Comparison of ENCODE assay signal across 18 cellular contexts in genomic region chr4:159024828-159025227, GRCh38.
DNase-seq lines count a peak whose midpoint lies in the region; ATAC-seq, FAIRE-seq and TF ChIP-seq lines count a peak whose summit lies in the region.
"Had no signal": no experiment of that assay in that cellular context is flagged by ENCODE, and none has a peak within 500 bp of the region (broad histone marks: within the 10 kb centered on the region; RNA-seq: fewer than 3 reads in every experiment).

No MANE protein-coding gene starts in this region.

- H3K9me3 ChIP-seq in HUES64 (ENCODE audit: insufficient read depth, low read depth, low read length) (no peaks in the 10 kb centered on the region), H1 (ENCODE audit: insufficient read depth in 2 of 2, low read depth in 1 of 2, low read length in 1 of 2) (no peaks in the 10 kb centered on the region), neural cell (ENCODE audit: low read length) (no peaks in the 10 kb centered on the region), aorta (ENCODE audit: control insufficient read depth, low read length) (no peaks in the 10 kb centered on the region), uterus (no peaks in the 10 kb centered on the region)
- H3K9me3 ChIP-seq: BLaER1 had no signal

- no peak overlapping the region for H3K9ac ChIP-seq in HUES64 (ENCODE audit: low read depth, low read length)
- no peak overlapping the region; a peak in 1 of 7 replicates for H3K9ac ChIP-seq in H1 (replicated peaks in 1 of 4; ENCODE audit: extremely low read depth in 1 of 4, low read depth in 3 of 4, low read length in 3 of 4)
- no peak overlapping the region for H3K9ac ChIP-seq in neural cell (ENCODE audit: low read length)
- H3K9ac ChIP-seq: BLaER1 had no signal

- WGBS in HUES64, result 92% methylated on average over 3 of the region's 3 CpGs
- WGBS in H1 (ENCODE audit: extremely low coverage in 1 of 2, insufficient coverage in 1 of 2, insufficient read length in 1 of 2, insufficient replicate concordance in 2 of 2, low coverage in 1 of 2, low lambda C conversion rate in 2 of 2, missing lambda C conversion rate in 1 of 2), 2 experiments, result 90% methylated on average over 3 of the region's 3 CpGs; no CpG with 5 or more reads in 1 of the 2 experiments
- 97 to 98% methylated on average over 3 of the region's 3 CpGs for WGBS in aorta, 2 donors

- H3F3A ChIP-seq in GM23338 (replicated peaks; ENCODE audit: low read depth), result no peaks in the 10 kb centered on the region; the same call in 1 of the 2 replicates
- H3F3A ChIP-seq in neural cell (ENCODE audit: insufficient read depth, low read length, poor library complexity, severe bottlenecking), result peaks cover 8% of the 10 kb centered on the region

- H3K27me3 ChIP-seq in GM23338 (ENCODE audit: insufficient read depth) (no peaks in the 10 kb centered on the region), HUES64 (ENCODE audit: insufficient read depth, low read length) (no peaks in the 10 kb centered on the region), H1 (replicated peaks in 1 of 4; ENCODE audit: control insufficient read depth in 3 of 4, extremely low read depth in 1 of 4, insufficient read depth in 3 of 4, low read length in 3 of 4) (no peaks in the 10 kb centered on the region), neural cell (ENCODE audit: insufficient read depth, low read depth, low read length) (no peaks in the 10 kb centered on the region), aorta (ENCODE audit: control insufficient read depth in 1 of 2, insufficient read depth in 2 of 2, low read length in 1 of 2) (no peaks in the 10 kb centered on the region), uterus (no peaks in the 10 kb centered on the region)
- H3K27me3 ChIP-seq: BLaER1 had no signal

- H3K56ac ChIP-seq in H1 (replicated peaks; ENCODE audit: insufficient read length, low read depth, low read length), result no peak overlapping the region

- H3K27ac ChIP-seq in GM23338 (ENCODE audit: low read depth), result no peak overlapping the region
- H3K27ac ChIP-seq in HUES64 (ENCODE audit: low read depth, low read length), result peak overlapping the region; percentile 22; the same call in 1 of the 2 replicates
- no peak overlapping the region for H3K27ac ChIP-seq in H1 (ENCODE audit: low read depth, low read length)
- H3K27ac ChIP-seq in neural cell (ENCODE audit: low read length), result peak overlapping the region; percentile 94
- no peak overlapping the region for H3K27ac ChIP-seq in aorta (ENCODE audit: low read depth in 1 of 2, low read length in 2 of 2)
- H3K27ac ChIP-seq in uterus, result no peak overlapping the region
- H3K27ac ChIP-seq: BLaER1 had no signal

- no peaks in the 10 kb centered on the region for H3K36me3 Mint-ChIP-seq in GM23338 (ENCODE audit: low read depth)
- H3K36me3 Mint-ChIP-seq in activated naive CD4-positive, alpha-beta T cell treated with anti-CD3 and anti-CD28 coated beads, Interleukin-2, amount 10 ng/mL, durations not matched to agents 7 days and 5 days, result no peaks in the 10 kb centered on the region
- H3K36me3 Mint-ChIP-seq: CD14-positive monocyte; CD4-positive, alpha-beta memory T cell had no signal

- H3K4me2 ChIP-seq in GM23338 (peak overlapping the region; percentile 1; the same call in 1 of the 2 replicates), H1 (ENCODE audit: insufficient read depth in 1 of 2, low read depth in 2 of 2, low read length in 2 of 2) (no peak overlapping the region; a peak in 1 of 4 replicates), neural cell (ENCODE audit: low read length) (no peak overlapping the region)
- H3K4me2 ChIP-seq: BLaER1 had no signal

- intact Hi-C loops in aorta (cut with DNase I), result loop anchor here in 1 of 2 donors (10.0 kb wide), 1 partner anchor 150 kb away; no protein-coding TSS in a partner anchor
- intact Hi-C loops in uterus (cut with DNase I; ENCODE audit: low total_unique reads), result no loop called here

- no peak overlapping the region for H4K91ac ChIP-seq in H1 (replicated peaks; ENCODE audit: insufficient read length, low read length)

- peaks cover 6% of the 10 kb centered on the region for H3K27me3 Mint-ChIP-seq in GM23338 (ENCODE audit: insufficient read depth, low read depth, poor library complexity)
- H3K27me3 Mint-ChIP-seq in activated naive CD4-positive, alpha-beta T cell treated with anti-CD3 and anti-CD28 coated beads, Interleukin-2, amount 10 ng/mL, durations not matched to agents 7 days and 5 days, result peaks cover 4% of the 10 kb centered on the region

- no peak overlapping the region for H3K4ac ChIP-seq in H1 (replicated peaks; ENCODE audit: insufficient read length, low read depth, low read length)

- peak overlapping the region; percentile 59 for H4K5ac ChIP-seq in H1 (ENCODE audit: insufficient read length, low read depth, low read length)

- H2BK120ac ChIP-seq in H1 (replicated peaks; ENCODE audit: low read depth, low read length), result no peak overlapping the region

- no peak overlapping the region for H3K23ac ChIP-seq in H1 (ENCODE audit: insufficient read length)

- TF ChIP-seq RAD21 in H1 (IDR thresholded peaks at IDR 0.05 in 1 of 2, conservative IDR thresholded peaks at IDR 0.05 in 1 of 2; ENCODE audit: low read depth in 2 of 2, low read length in 2 of 2) (no peak), neural cell (conservative IDR thresholded peaks at IDR 0.05) (no peak)

- TF ChIP-seq CTCF in GM23338 (conservative IDR thresholded peaks at IDR 0.05; ENCODE audit: low read depth in 2 of 2), result no peak
- no peak for TF ChIP-seq CTCF in H1 (IDR thresholded peaks at IDR 0.05; ENCODE audit: control extremely low read depth in 1 of 3, insufficient read depth in 1 of 3, low read depth in 1 of 3, low read length in 3 of 3)
- TF ChIP-seq CTCF in neural cell (IDR thresholded peaks at IDR 0.05; ENCODE audit: poor library complexity, severe bottlenecking), result no peak
- no peak for TF ChIP-seq CTCF in uterus (IDR thresholded peaks at IDR 0.05)

- TF ChIP-seq EP300 in H1 (IDR thresholded peaks at IDR 0.05; ENCODE audit: borderline replicate concordance in 1 of 2, low read depth in 2 of 2, low read length in 2 of 2), result no peak
- no peak for TF ChIP-seq EP300 in neural cell (conservative IDR thresholded peaks at IDR 0.05; ENCODE audit: poor library complexity, severe bottlenecking)

- TF ChIP-seq POLR2A in H1 (IDR thresholded peaks at IDR 0.05; ENCODE audit: control extremely low read depth in 1 of 2, low read depth in 2 of 2, low read length in 2 of 2) (no peak), uterus (IDR thresholded peaks at IDR 0.05) (no peak)

- POLR2A ChIA-PET in H1 (lab: Charles Lee; ENCODE audit: partially characterized antibody), result interaction anchor here (1.1 kb wide), 1 partner anchor 27 kb away, joined by 3 read pairs; no protein-coding TSS in a partner anchor

- no peak for FAIRE-seq in H1 (lab: Jason Lieb, UNC)
- FAIRE-seq: GM12892, GM18507, H54 had no signal

- H2BK15ac ChIP-seq in H1 (ENCODE audit: low read length), result no peak overlapping the region

- no peak overlapping the region; the same call in 1 of the 2 replicates for H2BK20ac ChIP-seq in H1 (ENCODE audit: low read length)

- peaks cover 42% of the 10 kb centered on the region for H3K4me1 ChIP-seq in GM23338 (ENCODE audit: insufficient read depth)
- peaks cover 43% of the 10 kb centered on the region for H3K4me1 ChIP-seq in HUES64 (ENCODE audit: insufficient read depth, low read length)
- peaks cover 5 to 27% (median 16%) of the 10 kb centered on the region in 4 experiments; a peak in 6 of 7 replicates for H3K4me1 ChIP-seq in H1 (replicated peaks in 1 of 4; ENCODE audit: control insufficient read depth in 3 of 4, insufficient read depth in 4 of 4, low read length in 3 of 4)
- H3K4me1 ChIP-seq in aorta (ENCODE audit: control insufficient read depth in 1 of 2, insufficient read depth in 2 of 2, low read length in 2 of 2), result no peaks in the 10 kb centered on the region
- no peaks in the 10 kb centered on the region for H3K4me1 ChIP-seq in uterus

- H3K9me3 Mint-ChIP-seq in GM23338, result no peaks in the 10 kb centered on the region
- no peaks in the 10 kb centered on the region for H3K9me3 Mint-ChIP-seq in activated naive CD4-positive, alpha-beta T cell treated with anti-CD3 and anti-CD28 coated beads, Interleukin-2, amount 10 ng/mL, durations not matched to agents 7 days and 5 days
- H3K9me3 Mint-ChIP-seq: CD14-positive monocyte; CD4-positive, alpha-beta memory T cell had no signal

- H3K36me3 ChIP-seq in GM23338 (ENCODE audit: insufficient read depth), result no peaks in the 10 kb centered on the region
- no peaks in the 10 kb centered on the region for H3K36me3 ChIP-seq in HUES64 (ENCODE audit: insufficient read depth, low read length)
- no peaks in the 10 kb centered on the region; a peak in 1 of 8 replicates for H3K36me3 ChIP-seq in H1 (ENCODE audit: control insufficient read depth in 2 of 4, insufficient read depth in 4 of 4, low read length in 3 of 4)
- H3K36me3 ChIP-seq in neural cell (ENCODE audit: insufficient read depth, low read length), result no peaks in the 10 kb centered on the region
- no peaks in the 10 kb centered on the region for H3K36me3 ChIP-seq in aorta (ENCODE audit: control insufficient read depth in 1 of 2, insufficient read depth in 2 of 2, low read length in 1 of 2)
- no peaks in the 10 kb centered on the region for H3K36me3 ChIP-seq in uterus
- H3K36me3 ChIP-seq: BLaER1 had no signal

- DNase-seq in GM23338 (ENCODE audit: low spot score), result no peak
- DNase-seq in H1 (ENCODE audit: low read depth in 1 of 2, low spot score in 2 of 2), result no peak
- DNase-seq in aorta, result no peak
- DNase-seq in uterus, result no peak
- DNase-seq in activated naive CD4-positive, alpha-beta T cell treated with anti-CD3 and anti-CD28 coated beads, Interleukin-2, amount 10 ng/mL, durations not matched to agents 7 days and 5 days, result no peak
- DNase-seq: 8988T; CD4-positive, alpha-beta memory T cell; DMS153; DMS79; GDM1; HCEC 1CT had no signal

- H3K4me3 ChIP-seq in GM23338 (no peak overlapping the region), HUES64 (ENCODE audit: low read length) (no peak overlapping the region), H1 (ENCODE audit: extremely low read depth in 1 of 4, insufficient read depth in 2 of 4, low read depth in 3 of 4, low read length in 4 of 4) (no peak overlapping the region), neural cell (ENCODE audit: low read length) (no peak overlapping the region), aorta (ENCODE audit: low read length in 2 of 2) (no peak overlapping the region), uterus (no peak overlapping the region)
- H3K4me3 ChIP-seq: BLaER1 had no signal

- H2BK12ac ChIP-seq in H1 (ENCODE audit: low read depth, low read length), result peak overlapping the region; percentile 40; the same call in 1 of the 2 replicates

- no peak overlapping the region for H4K8ac ChIP-seq in H1 (ENCODE audit: extremely low read depth, insufficient read depth, low read length)

- H2AFZ ChIP-seq in GM23338 (peak overlapping the region; percentile 54), H1 (ENCODE audit: low read length) (no peak overlapping the region), neural cell (ENCODE audit: low read depth, low read length) (no peak overlapping the region)

- H3K79me1 ChIP-seq in H1 (ENCODE audit: low read depth, low read length), result no peaks in the 10 kb centered on the region

- no peaks in the 10 kb centered on the region for H3K23me2 ChIP-seq in H1 (ENCODE audit: low read depth, low read length)

- CTCF ChIA-PET in H1 (lab: Charles Lee; ENCODE audit: partially characterized antibody), result interaction anchor here (1.6 kb wide), 1 partner anchor 163 kb away, joined by 3 read pairs; no protein-coding TSS in a partner anchor
- CTCF ChIA-PET in activated naive CD4-positive, alpha-beta T cell treated with anti-CD3 and anti-CD28 coated beads, Interleukin-2, amount 10 ng/mL, durations not matched to agents 7 days and 5 days (lab: Charles Lee), result no interaction called here

- H3K18ac ChIP-seq in H1 (ENCODE audit: extremely low read depth, low read length), result no peak overlapping the region; the same call in 1 of the 2 replicates

- H4K20me1 ChIP-seq in GM23338 (replicated peaks; ENCODE audit: insufficient read depth) (no peaks in the 10 kb centered on the region), H1 (replicated peaks in 1 of 2; ENCODE audit: control insufficient read depth in 1 of 2, insufficient read depth in 2 of 2, low read length in 2 of 2) (no peaks in the 10 kb centered on the region), neural cell (ENCODE audit: insufficient read depth) (no peaks in the 10 kb centered on the region)
- H4K20me1 ChIP-seq: BLaER1 had no signal

- no peak overlapping the region for H3K14ac ChIP-seq in H1 (ENCODE audit: insufficient read length)

- H3K27ac Mint-ChIP-seq in GM23338, result peak overlapping the region; percentile 62; the same call in 1 of the 2 replicates
- no peak overlapping the region for H3K27ac Mint-ChIP-seq in activated naive CD4-positive, alpha-beta T cell treated with anti-CD3 and anti-CD28 coated beads, Interleukin-2, amount 10 ng/mL, durations not matched to agents 7 days and 5 days
- H3K27ac Mint-ChIP-seq: CD14-positive monocyte; CD4-positive, alpha-beta memory T cell had no signal

- H2BK5ac ChIP-seq in H1 (ENCODE audit: low read depth, low read length), result no peak overlapping the region

- H3K79me2 ChIP-seq in GM23338 (replicated peaks; ENCODE audit: insufficient read depth) (no peaks in the 10 kb centered on the region), H1 (ENCODE audit: control insufficient read depth in 1 of 2, insufficient read depth in 2 of 2, low read length in 2 of 2) (no peaks in the 10 kb centered on the region), neural cell (replicated peaks; ENCODE audit: insufficient read depth, low read length) (peaks cover 17% of the 10 kb centered on the region)

- H3K9me2 ChIP-seq in GM23338 (ENCODE audit: insufficient read depth), result no peaks in the 10 kb centered on the region
- no peaks in the 10 kb centered on the region for H3K9me2 ChIP-seq in neural cell (ENCODE audit: insufficient read depth, low read length)

- peaks cover 55% of the 10 kb centered on the region for H3K4me1 Mint-ChIP-seq in GM23338
- no peaks in the 10 kb centered on the region for H3K4me1 Mint-ChIP-seq in activated naive CD4-positive, alpha-beta T cell treated with anti-CD3 and anti-CD28 coated beads, Interleukin-2, amount 10 ng/mL, durations not matched to agents 7 days and 5 days
- H3K4me1 Mint-ChIP-seq: CD4-positive, alpha-beta memory T cell had no signal

- no peak overlapping the region for H3K4me3 Mint-ChIP-seq in GM23338
- no peak overlapping the region for H3K4me3 Mint-ChIP-seq in activated naive CD4-positive, alpha-beta T cell treated with anti-CD3 and anti-CD28 coated beads, Interleukin-2, amount 10 ng/mL, durations not matched to agents 7 days and 5 days
- H3K4me3 Mint-ChIP-seq: CD14-positive monocyte; CD4-positive, alpha-beta memory T cell had no signal

- H2AK5ac ChIP-seq in H1 (ENCODE audit: low read depth, low read length), result no peak overlapping the region

- ATAC-seq in GM23338, result no peak
- no peak for ATAC-seq in aorta (ENCODE audit: low FRiP score)

Comparison
In these comparisons a context has a peak if more than half of its experiments do, and no peak if none do; other contexts are left out.
1. H3K27ac ChIP-seq: peak in HUES64 (single experiment) and neural cell (single experiment); none in GM23338 (single experiment), H1 (single experiment), aorta (0 of 2) and uterus (0 of 2).